ENCODE assay signal across 8 cellular contexts in genomic region chr1:91243171-91243570, GRCh38.
"Had no signal": no experiment of that assay in that cellular context is flagged by ENCODE, and none has a peak within 500 bp of the region (broad histone marks: within the 10 kb centered on the region; RNA-seq: fewer than 3 reads in every experiment).

No MANE protein-coding gene starts in this region.

- H3K9ac ChIP-seq: GM23248 had no signal

- H3K27ac ChIP-seq: GM23248, HL-60 had no signal

- H3K4me1 ChIP-seq: HAP-1 had no signal

- DNase-seq: GM23248, GOT3, H7, HFFc6, KBM-7 had no signal

- H3K9me3 ChIP-seq: HAP-1 had no signal

- H2AFZ ChIP-seq: GM23248 had no signal

- H3K36me3 ChIP-seq: HAP-1 had no signal

- FAIRE-seq: HepG2 had no signal

- H3K4me3 ChIP-seq: GM23248, HAP-1 had no signal
